In genomic region chr6:33730611-33731010, GRCh38 we compare ENCODE assay signal across 26 cellular contexts. TPM values are rescaled to one million over a fixed set of nuclear protein-coding genes. Genes with fewer than 3 reads are reported as not detected.
DNase-seq lines count a peak whose midpoint lies in the region; ATAC-seq, FAIRE-seq and TF ChIP-seq lines count a peak whose summit lies in the region.
"Had no signal": no experiment of that assay in that cellular context is flagged by ENCODE, and none has a peak within 500 bp of the region (broad histone marks: within the 10 kb centered on the region; RNA-seq: fewer than 3 reads in every experiment).

No MANE protein-coding gene starts in this region.

- no peaks in the 10 kb centered on the region for H3K4me1 ChIP-seq in CD4-positive, CD25-positive, alpha-beta regulatory T cell (ENCODE audit: control insufficient read depth, insufficient read depth, low read length, poor library complexity, severe bottlenecking)
- H3K4me1 ChIP-seq in iPS-15b (ENCODE audit: control insufficient read depth, insufficient read depth, low read length), result no peaks in the 10 kb centered on the region
- H3K4me1 ChIP-seq in small intestine (ENCODE audit: control insufficient read depth in 2 of 2, insufficient read depth in 1 of 2, low read depth in 1 of 2, low read length in 1 of 2), result no peaks in the 10 kb centered on the region

- POLR2A ChIA-PET in CD4-positive, alpha-beta T cell (lab: Charles Lee), result no interaction called here

- no peaks in the 10 kb centered on the region for H3K36me3 Mint-ChIP-seq in CD4-positive, CD25-positive, alpha-beta regulatory T cell
- H3K36me3 Mint-ChIP-seq in activated T-helper 1 cell treated with anti-CD3 and anti-CD28 coated beads, Interleukin-12 subunit alpha, Interleukin-12 subunit beta, Interleukin-2, Interleukin-4 antibody, amounts not matched to agents 30 ng/mL and 10 ng/mL and 1 ng/mL, durations not matched to agents 14 hours and 24 hours and 36 hours (ENCODE audit: low read depth), result no peaks in the 10 kb centered on the region
- no peaks in the 10 kb centered on the region for H3K36me3 Mint-ChIP-seq in progenitor cell of endocrine pancreas (ENCODE audit: insufficient read depth)
- no peaks in the 10 kb centered on the region for H3K36me3 Mint-ChIP-seq in CD4-positive, alpha-beta T cell (ENCODE audit: low read depth)
- H3K36me3 Mint-ChIP-seq: activated naive CD8-positive, alpha-beta T cell treated with anti-CD3 and anti-CD28 coated beads, Interleukin-2, amount 10 ng/mL, durations not matched to agents 7 days and 5 days; immature natural killer cell; stimulated activated naive B cell treated with anti-CD40 and anti-IgM and Interleukin-4, amounts not matched to agents 10 μg/mL and 1 μg/mL and 100 μg/mL, for 72 hours had no signal

- peaks cover 17% of the 10 kb centered on the region for H3K27me3 Mint-ChIP-seq in CD4-positive, CD25-positive, alpha-beta regulatory T cell
- peaks cover 7% of the 10 kb centered on the region for H3K27me3 Mint-ChIP-seq in activated T-helper 1 cell treated with anti-CD3 and anti-CD28 coated beads, Interleukin-12 subunit alpha, Interleukin-12 subunit beta, Interleukin-2, Interleukin-4 antibody, amounts not matched to agents 30 ng/mL and 10 ng/mL and 1 ng/mL, durations not matched to agents 14 hours and 24 hours and 36 hours (ENCODE audit: insufficient read depth)
- H3K27me3 Mint-ChIP-seq in progenitor cell of endocrine pancreas, result peaks cover 19% of the 10 kb centered on the region
- H3K27me3 Mint-ChIP-seq in CD4-positive, alpha-beta T cell, result no peaks in the 10 kb centered on the region

- no peak for ATAC-seq in CD4-positive, CD25-positive, alpha-beta regulatory T cell (ENCODE audit: low read depth in 2 of 2)
- ATAC-seq in CD4-positive, alpha-beta T cell (ENCODE audit: poor library complexity), result no peak
- ATAC-seq: left lobe of liver; stimulated activated naive B cell treated with anti-CD40 and anti-IgM and Interleukin-4, amounts not matched to agents 10 μg/mL and 1 μg/mL and 100 μg/mL, for 72 hours had no signal

- H3K9ac ChIP-seq in iPS-15b (ENCODE audit: low read depth, low read length), result peak overlapping the region; percentile 24

- WGBS in small intestine, 3 donors, result 78 to 81% (median 79%) methylated on average over 10 of the region's 10 CpGs

- FAIRE-seq in small intestine (lab: Jason Lieb, UNC), result no peak
- FAIRE-seq: astrocyte had no signal

- no peaks in the 10 kb centered on the region for H3K36me3 ChIP-seq in CD4-positive, CD25-positive, alpha-beta regulatory T cell (ENCODE audit: control insufficient read depth, insufficient read depth, low read length)
- H3K36me3 ChIP-seq in iPS-15b (ENCODE audit: control insufficient read depth, insufficient read depth, low read length) (peaks cover 2% of the 10 kb centered on the region), small intestine (ENCODE audit: control insufficient read depth in 2 of 2, insufficient read depth in 2 of 2, low read length in 2 of 2) (no peaks in the 10 kb centered on the region)

- H3K9me3 ChIP-seq in CD4-positive, CD25-positive, alpha-beta regulatory T cell (ENCODE audit: control insufficient read depth in 2 of 2, low read length in 2 of 2), result no peaks in the 10 kb centered on the region
- H3K9me3 ChIP-seq in iPS-15b (ENCODE audit: control insufficient read depth, insufficient read depth, low read length), result no peaks in the 10 kb centered on the region
- no peaks in the 10 kb centered on the region for H3K9me3 ChIP-seq in CD4-positive, alpha-beta T cell (ENCODE audit: control insufficient read depth, low read length)
- H3K9me3 ChIP-seq in small intestine (ENCODE audit: control insufficient read depth, low read depth), result no peaks in the 10 kb centered on the region
- H3K9me3 ChIP-seq: spleen had no signal

- H3K27me3 ChIP-seq in CD4-positive, CD25-positive, alpha-beta regulatory T cell (ENCODE audit: control insufficient read depth, insufficient read depth, low read length), result no peaks in the 10 kb centered on the region
- no peaks in the 10 kb centered on the region for H3K27me3 ChIP-seq in iPS-15b (ENCODE audit: control insufficient read depth, insufficient read depth, low read length)
- H3K27me3 ChIP-seq in CD4-positive, alpha-beta T cell (ENCODE audit: control insufficient read depth, insufficient read depth, low read length), result no peaks in the 10 kb centered on the region
- no peaks in the 10 kb centered on the region for H3K27me3 ChIP-seq in small intestine (ENCODE audit: control insufficient read depth in 2 of 2, insufficient read depth in 2 of 2, low read length in 2 of 2)
- H3K27me3 ChIP-seq: spleen had no signal

- TF ChIP-seq CTCF in progenitor cell of endocrine pancreas (IDR thresholded peaks at IDR 0.05; ENCODE audit: unreplicated experiment), result no peak
- no peak for TF ChIP-seq CTCF in CD4-positive, alpha-beta T cell (IDR thresholded peaks at IDR 0.05)

- no peak for DNase-seq in CD4-positive, CD25-positive, alpha-beta regulatory T cell
- DNase-seq in activated T-helper 1 cell treated with anti-CD3 and anti-CD28 coated beads, Interleukin-12 subunit alpha, Interleukin-12 subunit beta, Interleukin-2, Interleukin-4 antibody, amounts not matched to agents 30 ng/mL and 10 ng/mL and 1 ng/mL, durations not matched to agents 14 hours and 24 hours and 36 hours (ENCODE audit: low spot score), result no peak
- DNase-seq in progenitor cell of endocrine pancreas (ENCODE audit: low spot score, unreplicated experiment) (no peak), 8988T (no peak), small intestine (no peak), SIG-M5 treated with dmso at 0.1 percent for 504 hours (lab: John Stamatoyannopoulos, UW; ENCODE audit: unreplicated experiment) (no peak)
- no peak for DNase-seq in CD4-positive, alpha-beta T cell
- DNase-seq: activated CD4-positive, alpha-beta T cell treated with anti-CD3 and anti-CD28 coated beads, Interleukin-2, amount 50 U/mL, for 48 hours; activated CD4-positive, CD25-positive, alpha-beta regulatory T cell; activated CD8-positive, alpha-beta memory T cell treated with anti-CD3 and anti-CD28 coated beads, Interleukin-2, amount 50 U/mL, for 48 hours; activated effector memory CD4-positive, alpha-beta T cell treated with Interleukin-2 at 50 U/mL for 16 hours; activated naive CD8-positive, alpha-beta T cell treated with anti-CD3 and anti-CD28 coated beads, Interleukin-2, amount 10 ng/mL, durations not matched to agents 7 days and 5 days; immature natural killer cell; NCI-H1048; NCI-H1930; NCI-H774; nephron progenitor cell; spleen; stimulated activated CD4-positive, alpha-beta T cell treated with anti-CD3 and anti-CD28 coated beads, Interleukin-2, amount 100 ng/mL, for 48 hours; stimulated activated naive B cell treated with anti-CD40 and anti-IgM and Interleukin-4, amounts not matched to agents 10 μg/mL and 1 μg/mL and 100 μg/mL, for 72 hours had no signal

- no peaks in the 10 kb centered on the region for H3K9me3 Mint-ChIP-seq in CD4-positive, CD25-positive, alpha-beta regulatory T cell
- H3K9me3 Mint-ChIP-seq in activated T-helper 1 cell treated with anti-CD3 and anti-CD28 coated beads, Interleukin-12 subunit alpha, Interleukin-12 subunit beta, Interleukin-2, Interleukin-4 antibody, amounts not matched to agents 30 ng/mL and 10 ng/mL and 1 ng/mL, durations not matched to agents 14 hours and 24 hours and 36 hours, result no peaks in the 10 kb centered on the region
- H3K9me3 Mint-ChIP-seq in progenitor cell of endocrine pancreas (ENCODE audit: low read depth), result no peaks in the 10 kb centered on the region
- H3K9me3 Mint-ChIP-seq in CD4-positive, alpha-beta T cell, result no peaks in the 10 kb centered on the region
- H3K9me3 Mint-ChIP-seq: activated naive CD8-positive, alpha-beta T cell treated with anti-CD3 and anti-CD28 coated beads, Interleukin-2, amount 10 ng/mL, durations not matched to agents 7 days and 5 days; immature natural killer cell; nephron progenitor cell; stimulated activated naive B cell treated with anti-CD40 and anti-IgM and Interleukin-4, amounts not matched to agents 10 μg/mL and 1 μg/mL and 100 μg/mL, for 72 hours had no signal

- intact Hi-C loops in activated T-helper 1 cell treated with anti-CD3 and anti-CD28 coated beads, Interleukin-12 subunit alpha, Interleukin-12 subunit beta, Interleukin-2, Interleukin-4 antibody, amounts not matched to agents 30 ng/mL and 10 ng/mL and 1 ng/mL, durations not matched to agents 14 hours and 24 hours and 36 hours (cut with micrococcal nuclease), result no loop called here
- intact Hi-C loops in CD4-positive, alpha-beta T cell (cut with DNase I, micrococcal nuclease), result loop anchor here in 1 of 2 experiments (10.0 kb wide), 1 partner anchor 1314 kb away; no protein-coding TSS in a partner anchor

- H3K4me3 ChIP-seq in CD4-positive, CD25-positive, alpha-beta regulatory T cell (ENCODE audit: low read depth, low read length), result no peak overlapping the region
- H3K4me3 ChIP-seq in iPS-15b (ENCODE audit: low read depth, low read length) (no peak overlapping the region), small intestine (ENCODE audit: low read depth in 1 of 2, low read length in 2 of 2) (no peak overlapping the region)
- H3K4me3 ChIP-seq: spleen had no signal

- peak overlapping the region in 2 of 3 donors; percentile 40 to 56 for H3K27ac Mint-ChIP-seq in CD4-positive, CD25-positive, alpha-beta regulatory T cell
- peak overlapping the region; percentile 19 for H3K27ac Mint-ChIP-seq in activated T-helper 1 cell treated with anti-CD3 and anti-CD28 coated beads, Interleukin-12 subunit alpha, Interleukin-12 subunit beta, Interleukin-2, Interleukin-4 antibody, amounts not matched to agents 30 ng/mL and 10 ng/mL and 1 ng/mL, durations not matched to agents 14 hours and 24 hours and 36 hours
- peak overlapping the region; percentile 38 for H3K27ac Mint-ChIP-seq in progenitor cell of endocrine pancreas
- H3K27ac Mint-ChIP-seq in CD4-positive, alpha-beta T cell, result no peak overlapping the region
- H3K27ac Mint-ChIP-seq: activated naive CD8-positive, alpha-beta T cell treated with anti-CD3 and anti-CD28 coated beads, Interleukin-2, amount 10 ng/mL, durations not matched to agents 7 days and 5 days; immature natural killer cell; stimulated activated naive B cell treated with anti-CD40 and anti-IgM and Interleukin-4, amounts not matched to agents 10 μg/mL and 1 μg/mL and 100 μg/mL, for 72 hours had no signal

- CTCF ChIA-PET in CD4-positive, alpha-beta T cell (lab: Charles Lee), result no interaction called here

- H3K27ac ChIP-seq in CD4-positive, CD25-positive, alpha-beta regulatory T cell (ENCODE audit: insufficient read depth, low read length, poor library complexity, severe bottlenecking), result no peak overlapping the region
- no peak overlapping the region for H3K27ac ChIP-seq in CD4-positive, alpha-beta T cell (ENCODE audit: low read depth, low read length)
- H3K27ac ChIP-seq in small intestine (ENCODE audit: low read depth in 1 of 2, low read length in 1 of 2), result no peak overlapping the region
- H3K27ac ChIP-seq: spleen had no signal

- H3K4me3 Mint-ChIP-seq in CD4-positive, CD25-positive, alpha-beta regulatory T cell, result no peak overlapping the region
- no peak overlapping the region for H3K4me3 Mint-ChIP-seq in activated T-helper 1 cell treated with anti-CD3 and anti-CD28 coated beads, Interleukin-12 subunit alpha, Interleukin-12 subunit beta, Interleukin-2, Interleukin-4 antibody, amounts not matched to agents 30 ng/mL and 10 ng/mL and 1 ng/mL, durations not matched to agents 14 hours and 24 hours and 36 hours
- H3K4me3 Mint-ChIP-seq in progenitor cell of endocrine pancreas (ENCODE audit: low read depth), result no peak overlapping the region
- no peak overlapping the region for H3K4me3 Mint-ChIP-seq in CD4-positive, alpha-beta T cell
- H3K4me3 Mint-ChIP-seq: activated naive CD8-positive, alpha-beta T cell treated with anti-CD3 and anti-CD28 coated beads, Interleukin-2, amount 10 ng/mL, durations not matched to agents 7 days and 5 days; immature natural killer cell; nephron progenitor cell; stimulated activated naive B cell treated with anti-CD40 and anti-IgM and Interleukin-4, amounts not matched to agents 10 μg/mL and 1 μg/mL and 100 μg/mL, for 72 hours had no signal

- no peaks in the 10 kb centered on the region for H3K4me1 Mint-ChIP-seq in CD4-positive, CD25-positive, alpha-beta regulatory T cell
- H3K4me1 Mint-ChIP-seq in activated T-helper 1 cell treated with anti-CD3 and anti-CD28 coated beads, Interleukin-12 subunit alpha, Interleukin-12 subunit beta, Interleukin-2, Interleukin-4 antibody, amounts not matched to agents 30 ng/mL and 10 ng/mL and 1 ng/mL, durations not matched to agents 14 hours and 24 hours and 36 hours (ENCODE audit: low read depth), result no peaks in the 10 kb centered on the region
- H3K4me1 Mint-ChIP-seq in progenitor cell of endocrine pancreas (ENCODE audit: low read depth), result peaks cover 13% of the 10 kb centered on the region
- H3K4me1 Mint-ChIP-seq in CD4-positive, alpha-beta T cell (ENCODE audit: low read depth), result peaks cover under 1% of the 10 kb centered on the region
- H3K4me1 Mint-ChIP-seq: activated naive CD8-positive, alpha-beta T cell treated with anti-CD3 and anti-CD28 coated beads, Interleukin-2, amount 10 ng/mL, durations not matched to agents 7 days and 5 days; immature natural killer cell; stimulated activated naive B cell treated with anti-CD40 and anti-IgM and Interleukin-4, amounts not matched to agents 10 μg/mL and 1 μg/mL and 100 μg/mL, for 72 hours had no signal

RNA-seq across cellular contexts. Expression of gene IP6K3, which starts 16.1 kb away (rescaled TPM):
- not detected for total RNA-seq in CD4-positive, CD25-positive, alpha-beta regulatory T cell
- not detected for polyA plus RNA-seq in CD4-positive, CD25-positive, alpha-beta regulatory T cell
- total RNA-seq in activated T-helper 1 cell treated with anti-CD3 and anti-CD28 coated beads, Interleukin-12 subunit alpha, Interleukin-12 subunit beta, Interleukin-2, Interleukin-4 antibody, amounts not matched to agents 30 ng/mL and 10 ng/mL and 1 ng/mL, durations not matched to agents 14 hours and 24 hours and 36 hours, result not detected in 2 replicates
- total RNA-seq in progenitor cell of endocrine pancreas, result 0.14 and 0.29 TPM in 2 replicates
- not detected for total RNA-seq in CD4-positive, alpha-beta T cell
- polyA plus RNA-seq in small intestine, result 1 to 10 TPM in 1 of 3 donors, under 1 TPM in 2; 0.54 to 1.0 (median 0.89) TPM
- total RNA-seq: activated naive CD8-positive, alpha-beta T cell treated with anti-CD3 and anti-CD28 coated beads, Interleukin-2, amount 10 ng/mL, durations not matched to agents 7 days and 5 days; mononuclear cell; OCI-LY7; pulmonary artery endothelial cell had no signal
- polyA plus RNA-seq: immature natural killer cell had no signal

RNA-seq across cellular contexts. Expression of gene UQCC2, which starts 19.1 kb away (rescaled TPM):
- total RNA-seq in CD4-positive, CD25-positive, alpha-beta regulatory T cell, result 14.9 TPM
- 10 to 100 TPM; 37.1 to 72.6 (median 51.2) TPM for polyA plus RNA-seq in CD4-positive, CD25-positive, alpha-beta regulatory T cell
- total RNA-seq in activated T-helper 1 cell treated with anti-CD3 and anti-CD28 coated beads, Interleukin-12 subunit alpha, Interleukin-12 subunit beta, Interleukin-2, Interleukin-4 antibody, amounts not matched to agents 30 ng/mL and 10 ng/mL and 1 ng/mL, durations not matched to agents 14 hours and 24 hours and 36 hours, result 123 and 139 TPM in 2 replicates
- 97.2 and 99.4 TPM in 2 replicates for total RNA-seq in progenitor cell of endocrine pancreas
- total RNA-seq in CD4-positive, alpha-beta T cell, result 1 to 10 TPM; 8.7 to 9.3 TPM
- 10 to 100 TPM; 36.5 to 51.7 (median 36.7) TPM for polyA plus RNA-seq in small intestine

RNA-seq across cellular contexts. Expression of gene LEMD2, which starts 58.3 kb away (rescaled TPM):
- total RNA-seq in CD4-positive, CD25-positive, alpha-beta regulatory T cell, result 102 TPM
- 10 to 100 TPM; 25.7 to 36.4 (median 31.7) TPM for polyA plus RNA-seq in CD4-positive, CD25-positive, alpha-beta regulatory T cell
- total RNA-seq in activated T-helper 1 cell treated with anti-CD3 and anti-CD28 coated beads, Interleukin-12 subunit alpha, Interleukin-12 subunit beta, Interleukin-2, Interleukin-4 antibody, amounts not matched to agents 30 ng/mL and 10 ng/mL and 1 ng/mL, durations not matched to agents 14 hours and 24 hours and 36 hours, result 63.6 and 64.4 TPM in 2 replicates
- total RNA-seq in progenitor cell of endocrine pancreas, result 69.9 and 73.6 TPM in 2 replicates
- total RNA-seq in CD4-positive, alpha-beta T cell, result 100 to 1,000 TPM; 122 to 124 TPM
- 10 to 100 TPM; 48.1 to 53.0 (median 51.3) TPM for polyA plus RNA-seq in small intestine
